23 cellular contexts compared by ENCODE assay signal in genomic region chr11:90874281-90874680, GRCh38.
DNase-seq lines count a peak whose midpoint lies in the region; ATAC-seq, FAIRE-seq and TF ChIP-seq lines count a peak whose summit lies in the region.
"Had no signal": no experiment of that assay in that cellular context is flagged by ENCODE, and none has a peak within 500 bp of the region (broad histone marks: within the 10 kb centered on the region; RNA-seq: fewer than 3 reads in every experiment).

No MANE protein-coding gene starts in this region.

- TF ChIP-seq CTCF in HepG2 (CRISPR knock-in tag; IDR thresholded peaks at IDR 0.05), result no peak
- no peak for TF ChIP-seq CTCF in right lobe of liver (IDR thresholded peaks at IDR 0.05)
- no peak for TF ChIP-seq CTCF in RWPE1 (conservative IDR thresholded peaks at IDR 0.05; ENCODE audit: low read depth)
- TF ChIP-seq CTCF in bronchial epithelial cell (IDR thresholded peaks at IDR 0.05; ENCODE audit: insufficient read depth, low read length, severe bottlenecking), result no peak

- TF ChIP-seq RAD21 in HepG2 (CRISPR knock-in tag; IDR thresholded peaks at IDR 0.05), result no peak

- H3K27ac ChIP-seq in HepG2 (ENCODE audit: extremely low read length, insufficient read depth, low read length) (no peak overlapping the region), right lobe of liver (no peak overlapping the region), RWPE1 (no peak overlapping the region), substantia nigra (ENCODE audit: low read depth, low read length, poor library complexity, severe bottlenecking) (no peak overlapping the region)
- H3K27ac ChIP-seq: BLaER1 treated with 17β-estradiol and CSF1 and Interleukin-3, amounts not matched to agents 10 nM and 100 nM had no signal

- POLR2A ChIA-PET in HepG2 (lab: Yijun Ruan, JAX), result no interaction called here
- POLR2A ChIA-PET in RWPE1 (lab: Yijun Ruan, JAX; ENCODE audit: low non-redundant PET), result no interaction called here

- no peaks in the 10 kb centered on the region for H3K9me3 ChIP-seq in HepG2 (ENCODE audit: low read length)
- no peaks in the 10 kb centered on the region for H3K9me3 ChIP-seq in right lobe of liver
- H3K9me3 ChIP-seq: BLaER1 treated with 17β-estradiol and CSF1 and Interleukin-3, amounts not matched to agents 10 nM and 100 nM had no signal

- intact Hi-C loops in HepG2 (cut with micrococcal nuclease; ENCODE audit: unreplicated experiment), result no loop called here
- intact Hi-C loops in right lobe of liver (cut with DNase I), result no loop called here
- intact Hi-C loops in head of caudate nucleus (cut with DNase I), result no loop called here

- no peaks in the 10 kb centered on the region for H3K79me2 ChIP-seq in HepG2 (ENCODE audit: insufficient read depth, low read length)

- DNase-seq in HepG2 (ENCODE audit: low spot score), result no peak
- no peak for DNase-seq in right lobe of liver
- DNase-seq in RWPE1 (ENCODE audit: low spot score), result peak; percentile 33
- peak; percentile 87 for DNase-seq in bronchial epithelial cell (ENCODE audit: low read depth)
- DNase-seq in anterior cingulate cortex (lab: John Stamatoyannopoulos, UW), result no peak
- DNase-seq in substantia nigra (lab: John Stamatoyannopoulos, UW), result no peak
- no peak for DNase-seq in head of caudate nucleus
- DNase-seq in activated CD4-positive, CD25-positive, alpha-beta regulatory T cell (lab: John Stamatoyannopoulos, UW), result no peak
- DNase-seq: AML-193; CD4-positive, alpha-beta T cell; H7; Kasumi-1; MV-4-11; NCI-H1105; NCI-H2029; NCI-H2227 treated with DMSO at 0.1 percent for 48 hours; NCI-H526 treated with DMSO at 0.1 percent for 48 hours; SHP77; SW 1271 had no signal

- no peaks in the 10 kb centered on the region for H4K20me1 ChIP-seq in HepG2 (ENCODE audit: insufficient read depth, low read length)
- H4K20me1 ChIP-seq: BLaER1 treated with 17β-estradiol and CSF1 and Interleukin-3, amounts not matched to agents 10 nM and 100 nM had no signal

- H3K36me3 ChIP-seq in HepG2 (replicated peaks in 1 of 2; ENCODE audit: control insufficient read depth in 1 of 2, insufficient read depth in 2 of 2, low read length in 2 of 2) (no peaks in the 10 kb centered on the region), right lobe of liver (no peaks in the 10 kb centered on the region), bronchial epithelial cell (ENCODE audit: control insufficient read depth, insufficient read depth, low read length) (no peaks in the 10 kb centered on the region)
- H3K36me3 ChIP-seq: BLaER1 treated with 17β-estradiol and CSF1 and Interleukin-3, amounts not matched to agents 10 nM and 100 nM had no signal

- H3K4me3 ChIP-seq in HepG2 (replicated peaks in 1 of 3; ENCODE audit: insufficient read depth in 1 of 3, low read depth in 2 of 3, low read length in 3 of 3), result no peak overlapping the region
- no peak overlapping the region for H3K4me3 ChIP-seq in right lobe of liver
- no peak overlapping the region for H3K4me3 ChIP-seq in bronchial epithelial cell (ENCODE audit: low read depth, low read length)
- H3K4me3 ChIP-seq: BLaER1 treated with 17β-estradiol and CSF1 and Interleukin-3, amounts not matched to agents 10 nM and 100 nM; K562 had no signal

- no peak for TF ChIP-seq POLR2A in HepG2 (IDR thresholded peaks at IDR 0.05; ENCODE audit: insufficient read depth in 1 of 2, low read depth in 2 of 2, low read length in 2 of 2)
- no peak for TF ChIP-seq POLR2A in right lobe of liver (IDR thresholded peaks at IDR 0.05)

- FAIRE-seq in HepG2 (lab: Jason Lieb, UNC), result no peak
- FAIRE-seq in bronchial epithelial cell (lab: Jason Lieb, UNC), result no peak
- FAIRE-seq: A204.1, D721Med, K562 had no signal

- ATAC-seq in HepG2, result no peak
- ATAC-seq in right lobe of liver, result no peak
- ATAC-seq: K562 had no signal

- TF ChIP-seq EP300 in HepG2 (IDR thresholded peaks at IDR 0.05; ENCODE audit: low read depth in 2 of 2, low read length in 2 of 2), result no peak
- TF ChIP-seq EP300 in HepG2 (CRISPR knock-in tag; IDR thresholded peaks at IDR 0.05; ENCODE audit: borderline replicate concordance), result no peak

- H3K9ac ChIP-seq in HepG2 (ENCODE audit: insufficient read depth, low read depth, low read length), result no peak overlapping the region
- H3K9ac ChIP-seq: BLaER1 treated with 17β-estradiol and CSF1 and Interleukin-3, amounts not matched to agents 10 nM and 100 nM had no signal

- in situ Hi-C loops in HepG2 (cut with HindIII; ENCODE audit: extremely low pct_ligation_motif_present, low pct_unique_long_range_greater_than_20kb), result no loop called here

- H3K4me2 ChIP-seq in HepG2 (ENCODE audit: low read depth, low read length), result no peak overlapping the region
- H3K4me2 ChIP-seq: BLaER1 treated with 17β-estradiol and CSF1 and Interleukin-3, amounts not matched to agents 10 nM and 100 nM had no signal

- H2AFZ ChIP-seq in HepG2 (ENCODE audit: low read length), result no peak overlapping the region

- H3K4me1 ChIP-seq in HepG2 (ENCODE audit: insufficient read depth, low read length), result no peaks in the 10 kb centered on the region
- no peaks in the 10 kb centered on the region for H3K4me1 ChIP-seq in right lobe of liver
- H3K4me1 ChIP-seq: BLaER1 treated with 17β-estradiol and CSF1 and Interleukin-3, amounts not matched to agents 10 nM and 100 nM had no signal

- H3K27me3 ChIP-seq in HepG2 (ENCODE audit: control insufficient read depth in 1 of 2, insufficient read depth in 2 of 2, low read length in 2 of 2), result no peaks in the 10 kb centered on the region
- no peaks in the 10 kb centered on the region for H3K27me3 ChIP-seq in right lobe of liver
- H3K27me3 ChIP-seq in bronchial epithelial cell (ENCODE audit: control insufficient read depth, insufficient read depth, low read length), result no peaks in the 10 kb centered on the region
- H3K27me3 ChIP-seq: BLaER1 treated with 17β-estradiol and CSF1 and Interleukin-3, amounts not matched to agents 10 nM and 100 nM had no signal

- CTCF ChIA-PET in HepG2 (lab: Yijun Ruan, JAX; ENCODE audit: low intra/inter-chr PET ratio, low total read pairs) (no interaction called here), RWPE1 (lab: Yijun Ruan, JAX) (interaction anchor here (0.5 kb wide), 1 partner anchor 116 kb away, joined by 3 read pairs; no protein-coding TSS in a partner anchor)

- no TSS peak for BruUV-seq in HepG2 (replicated peaks; lab: Mats Ljungman, UMichigan)

TF ChIP-seq in HepG2, 621 proteins besides CTCF, POLR2A, EP300 and RAD21:
- TF ChIP-seq CEBPB (IDR thresholded peaks at IDR 0.05; ENCODE audit: borderline replicate concordance, low read depth, low read length), result peak; percentile 33; the same call in 1 of the 2 replicates
- TF ChIP-seq SAFB2 (CRISPR knock-in tag; IDR thresholded peaks at IDR 0.05; ENCODE audit: borderline replicate concordance, low read depth), result no peak
TF ChIP-seq in HepG2: peak in this region for 1.

Comparison
In these comparisons a context has a peak if more than half of its experiments do, and no peak if none do; other contexts are left out.
1. DNase-seq: peak in RWPE1 (single experiment) and bronchial epithelial cell (single experiment); none in HepG2 (single experiment), right lobe of liver (0 of 3), anterior cingulate cortex (0 of 58), substantia nigra (0 of 49), head of caudate nucleus (0 of 42) and activated CD4-positive, CD25-positive, alpha-beta regulatory T cell (0 of 4).